ENCODE assay signal across 8 cellular contexts in genomic region chr12:113358381-113359132, GRCh38. TPM values are rescaled to one million over a fixed set of nuclear protein-coding genes. Genes with fewer than 3 reads are reported as not detected.
DNase-seq lines count a peak whose midpoint lies in the region; ATAC-seq and TF ChIP-seq lines count a peak whose summit lies in the region.

TSS of gene PLBD2 (plus strand) at chr12:113358587. CDS start at chr12:113358601, 14 bp downstream.

- H3K4me2 ChIP-seq in osteoblast (ENCODE audit: insufficient read depth, low read length), result peak within 1 kb of the TSS; percentile 96

- H2AFZ ChIP-seq in osteoblast (ENCODE audit: low read length), result peak within 1 kb of the TSS; percentile 91

- H3K4me3 Mint-ChIP-seq in HFFc6, result peak within 1 kb of the TSS; percentile 94

- peak within 1 kb of the TSS; percentile 47 for H3K27ac ChIP-seq in osteoblast (ENCODE audit: low read depth, low read length)
- peak within 1 kb of the TSS; percentile 88 to 89 for H3K27ac ChIP-seq in testis

- TF ChIP-seq POLR2A in NB4 (IDR thresholded peaks at IDR 0.05; ENCODE audit: extremely low read depth, insufficient read length) (peak; percentile 45), testis (IDR thresholded peaks at IDR 0.05) (no peak)

- 0 to 2% methylated on average over 6 to 25 of the region's 67 CpGs for WGBS in testis, 2 donors

- H3K9me3 ChIP-seq in osteoblast (ENCODE audit: low read depth, low read length), result no peaks in the 10 kb centered on the region
- no peaks in the 10 kb centered on the region for H3K9me3 ChIP-seq in testis

- H3K9me3 Mint-ChIP-seq in HFFc6, result no peaks in the 10 kb centered on the region
- H3K9me3 Mint-ChIP-seq in activated naive CD4-positive, alpha-beta T cell treated with anti-CD3 and anti-CD28 coated beads, Interleukin-2, amount 50 U/mL, for 72 hours, result no peaks in the 10 kb centered on the region

- no peaks in the 10 kb centered on the region; the same call in 1 of the 2 replicates for H3K36me3 Mint-ChIP-seq in HFFc6 (ENCODE audit: low read depth)
- H3K36me3 Mint-ChIP-seq in activated naive CD4-positive, alpha-beta T cell treated with anti-CD3 and anti-CD28 coated beads, Interleukin-2, amount 50 U/mL, for 72 hours, result peaks cover 0 to 9% of the 10 kb centered on the region in 2 donors

- intact Hi-C loops in testis (cut with DNase I; ENCODE audit: low total_unique reads), result no loop called here

- peaks cover 19% of the 10 kb centered on the region for H3K4me1 Mint-ChIP-seq in HFFc6 (ENCODE audit: low read depth)

- H4K20me1 ChIP-seq in osteoblast (ENCODE audit: insufficient read depth, low read length), result peaks cover 10% of the 10 kb centered on the region

- H3K27me3 Mint-ChIP-seq in HFFc6 (ENCODE audit: insufficient read depth), result no peaks in the 10 kb centered on the region

- H3K27me3 ChIP-seq in osteoblast (ENCODE audit: insufficient read depth, low read length) (no peaks in the 10 kb centered on the region), testis (no peaks in the 10 kb centered on the region)

- ATAC-seq in activated naive CD4-positive, alpha-beta T cell treated with anti-CD3 and anti-CD28 coated beads, Interleukin-2, amount 50 U/mL, for 72 hours, result peak; percentile 90 to 98

- H3K4me1 ChIP-seq in osteoblast (ENCODE audit: insufficient read depth, low read length) (peaks cover 8% of the 10 kb centered on the region), testis (peaks cover 33% of the 10 kb centered on the region)

- H3K79me2 ChIP-seq in osteoblast (ENCODE audit: insufficient read depth, low read length), result peaks cover 36% of the 10 kb centered on the region

- H3K4me3 ChIP-seq in GM08714 (ENCODE audit: low read length) (peak within 1 kb of the TSS; percentile 84), NB4 (ENCODE audit: low read depth, low read length) (peak within 1 kb of the TSS; percentile 66), osteoblast (ENCODE audit: insufficient read depth, low read length) (peak within 1 kb of the TSS; percentile 97), testis (peak within 1 kb of the TSS; percentile 83 to 91)

- 0 out of 2 replicates have a peak, but pooled peaks have one; percentile 34 for TF ChIP-seq CTCF in HFFc6 (IDR thresholded peaks at IDR 0.05)
- TF ChIP-seq CTCF in NB4 (IDR thresholded peaks at IDR 0.05; ENCODE audit: low read depth, low read length), result no peak
- TF ChIP-seq CTCF in osteoblast (IDR thresholded peaks at IDR 0.05; ENCODE audit: extremely low read depth, low read depth, low read length), result no peak
- TF ChIP-seq CTCF in testis (IDR thresholded peaks at IDR 0.05), result no peak

- DNase-seq in HFFc6, result peak; percentile 88
- DNase-seq in NB4 (ENCODE audit: low read depth), result peak; percentile 98
- peak; percentile 41 for DNase-seq in SKM-1 (lab: John Stamatoyannopoulos, UW; ENCODE audit: unreplicated experiment)
- peak; percentile 92 to 94 for DNase-seq in activated naive CD4-positive, alpha-beta T cell treated with anti-CD3 and anti-CD28 coated beads, Interleukin-2, amount 50 U/mL, for 72 hours (ENCODE audit: low spot score in 2 of 2)
- DNase-seq in glomerular endothelial cell (ENCODE audit: extremely low read depth, low read depth, low spot score), result peak; percentile 20
- peak; percentile 99 for DNase-seq in osteoblast (ENCODE audit: insufficient read length, low spot score, missing footprints)
- DNase-seq in testis, result peak; percentile 98

- peak within 1 kb of the TSS; percentile 76 for H3K27ac Mint-ChIP-seq in HFFc6
- H3K27ac Mint-ChIP-seq in activated naive CD4-positive, alpha-beta T cell treated with anti-CD3 and anti-CD28 coated beads, Interleukin-2, amount 50 U/mL, for 72 hours, result peak within 1 kb of the TSS; percentile 69 to 80

- no peaks in the 10 kb centered on the region for H3K36me3 ChIP-seq in osteoblast (ENCODE audit: insufficient read depth, low read length)
- no peaks in the 10 kb centered on the region for H3K36me3 ChIP-seq in testis (ENCODE audit: low read depth, missing control alignments)

RNA-seq across cellular contexts. Expression of gene PLBD2, which starts in this region (rescaled TPM):
- total RNA-seq in HFFc6 (2021; fragmentation: NEBNext Ultra II Directional; extraction: Animal tissue kit (Norgen Biotek cat#: 25700)), result 10 to 100 TPM; 49.8 to 64.3 (median 54.6) TPM
- total RNA-seq in activated naive CD4-positive, alpha-beta T cell treated with anti-CD3 and anti-CD28 coated beads, Interleukin-2, amount 50 U/mL, for 72 hours, result 10 to 100 TPM; 14.7 to 14.9 TPM
- 94.9 and 96.5 TPM in 2 replicates for total RNA-seq in glomerular endothelial cell
- 64.8 and 69.1 TPM in 2 replicates for total RNA-seq in osteoblast
- total RNA-seq in testis, result 100 to 1,000 TPM; 120 to 126 TPM
- polyA plus RNA-seq in testis (ENCODE audit: insufficient read depth, low read depth, low replicate concordance), result 110 TPM

Comparison
In these comparisons a context has a peak if more than half of its experiments do, and no peak if none do; other contexts are left out.
1. Peak in every context shown above with its lines: DNase-seq, ATAC-seq, H3K4me3 ChIP-seq and H3K27ac ChIP-seq.
2. DNase-seq: peak in every context shown above with its lines; median percentile 99 in osteoblast; 98 in NB4; 98 in testis; 93 in activated naive CD4-positive, alpha-beta T cell treated with anti-CD3 and anti-CD28 coated beads, Interleukin-2, amount 50 U/mL, for 72 hours; 88 in HFFc6; 41 in SKM-1; 20 in glomerular endothelial cell.